In genomic region chrX:33194876-33195433, GRCh38 we compare ENCODE assay signal across 24 cellular contexts. TPM values are rescaled to one million over a fixed set of nuclear protein-coding genes. Genes with fewer than 3 reads are reported as not detected.
DNase-seq lines count a peak whose midpoint lies in the region; ATAC-seq and TF ChIP-seq lines count a peak whose summit lies in the region.
"Had no signal": no experiment of that assay in that cellular context is flagged by ENCODE, and none has a peak within 500 bp of the region (broad histone marks: within the 10 kb centered on the region; RNA-seq: fewer than 3 reads in every experiment).

No MANE protein-coding gene starts in this region.

- DNase-seq in NCI-H226, result peak; percentile 32
- no peak for DNase-seq in chondrocyte (ENCODE audit: low spot score)
- no peak for DNase-seq in lower lobe of right lung
- DNase-seq in NCI-H2196 (lab: John Stamatoyannopoulos, UW; ENCODE audit: unreplicated experiment), result no peak
- DNase-seq in testis, result no peak
- no peak for DNase-seq in NCI-H2029 treated with DMSO at 0.1 percent for 48 hours (lab: John Stamatoyannopoulos, UW)
- DNase-seq: activated CD4-positive, alpha-beta memory T cell treated with anti-CD3 and anti-CD28 coated beads for 36 hours; activated naive CD4-positive, alpha-beta T cell treated with Interleukin-2 at 50 U/mL for 16 hours; activated T-cell treated with anti-CD3 and anti-CD28 coated beads, Interleukin-2, amount 50 U/mL, for 1 hour; CD8-positive, alpha-beta memory T cell; DMS79 treated with DMSO at 0.1 percent for 48 hours; dorsolateral prefrontal cortex; heart right ventricle; immature natural killer cell; naive thymus-derived CD8-positive, alpha-beta T cell; NCI-H1436; NCI-H2171 treated with DMSO at 0.1 percent for 48 hours; T-helper 17 cell; WERI-Rb-1 had no signal

- no peaks in the 10 kb centered on the region for H3K4me1 ChIP-seq in lower lobe of right lung
- H3K4me1 ChIP-seq in skeletal muscle satellite cell (ENCODE audit: control insufficient read depth, insufficient read depth, low read length), result peaks cover 21% of the 10 kb centered on the region
- no peaks in the 10 kb centered on the region for H3K4me1 ChIP-seq in testis
- H3K4me1 ChIP-seq: HAP-1 had no signal

- H3K4me3 ChIP-seq in lower lobe of right lung (no peak overlapping the region), skeletal muscle satellite cell (ENCODE audit: low read length) (peak overlapping the region; percentile 21), testis (no peak overlapping the region)
- H3K4me3 ChIP-seq: HAP-1 had no signal

- H3K9me3 ChIP-seq in lower lobe of right lung (no peaks in the 10 kb centered on the region), skeletal muscle satellite cell (replicated peaks; ENCODE audit: low read length) (no peaks in the 10 kb centered on the region), testis (no peaks in the 10 kb centered on the region)
- H3K9me3 ChIP-seq: HAP-1 had no signal

- ATAC-seq in lower lobe of right lung (peak; percentile 59 to 73), GM19467 (IDR thresholded peaks at IDR 0.05; ENCODE audit: unreplicated experiment) (no peak)
- ATAC-seq: esophagus mucosa; naive thymus-derived CD8-positive, alpha-beta T cell; T-helper 17 cell had no signal

- peaks cover 19% of the 10 kb centered on the region for H3K9me3 Mint-ChIP-seq in chondrocyte (ENCODE audit: low read depth)
- H3K9me3 Mint-ChIP-seq: brain had no signal

- TF ChIP-seq CTCF in chondrocyte (IDR thresholded peaks at IDR 0.05), result no peak
- no peak for TF ChIP-seq CTCF in lower lobe of right lung (IDR thresholded peaks at IDR 0.05)
- TF ChIP-seq CTCF in testis (IDR thresholded peaks at IDR 0.05), result no peak

- WGBS in testis, 2 donors, result 18 to 33% methylated on average over 1 of the region's 1 CpG

- intact Hi-C loops in lower lobe of right lung (cut with DNase I), result no loop called here
- intact Hi-C loops in testis (cut with DNase I; ENCODE audit: low total_unique reads), result no loop called here

- no peaks in the 10 kb centered on the region for H3K27me3 ChIP-seq in lower lobe of right lung (ENCODE audit: low read depth)
- H3K27me3 ChIP-seq in skeletal muscle satellite cell (ENCODE audit: control insufficient read depth, insufficient read depth, low read length), result no peaks in the 10 kb centered on the region
- H3K27me3 ChIP-seq in testis, result no peaks in the 10 kb centered on the region
- H3K27me3 ChIP-seq: heart right ventricle had no signal

- H3K27ac ChIP-seq in lower lobe of right lung (peak overlapping the region; percentile 46), testis (peak overlapping the region in 1 of 2 donors; percentile 23)
- H3K27ac ChIP-seq: dorsolateral prefrontal cortex, WERI-Rb-1 had no signal

- H3K4me3 Mint-ChIP-seq in chondrocyte (ENCODE audit: unreplicated experiment), result peak overlapping the region; percentile 23
- H3K4me3 Mint-ChIP-seq: activated CD4-positive, alpha-beta memory T cell treated with anti-CD3 and anti-CD28 coated beads for 36 hours; brain; CD8-positive, alpha-beta memory T cell; immature natural killer cell; naive thymus-derived CD8-positive, alpha-beta T cell; T-helper 17 cell had no signal

- H3K36me3 Mint-ChIP-seq in chondrocyte (ENCODE audit: low read depth), result peaks cover 3% of the 10 kb centered on the region
- H3K36me3 Mint-ChIP-seq: activated CD4-positive, alpha-beta memory T cell treated with anti-CD3 and anti-CD28 coated beads for 36 hours; brain; CD8-positive, alpha-beta memory T cell; immature natural killer cell; naive thymus-derived CD8-positive, alpha-beta T cell had no signal

- H3K27ac Mint-ChIP-seq in chondrocyte (ENCODE audit: unreplicated experiment), result peak overlapping the region; percentile 88
- H3K27ac Mint-ChIP-seq: activated CD4-positive, alpha-beta memory T cell treated with anti-CD3 and anti-CD28 coated beads for 36 hours; CD8-positive, alpha-beta memory T cell; immature natural killer cell; naive thymus-derived CD8-positive, alpha-beta T cell; T-helper 17 cell had no signal

- H3K4me2 ChIP-seq in skeletal muscle satellite cell (ENCODE audit: low read length), result peak overlapping the region; percentile 69

- H3K9ac ChIP-seq in skeletal muscle satellite cell (ENCODE audit: low read depth, low read length), result peak overlapping the region; percentile 46

- no peaks in the 10 kb centered on the region for H3K27me3 Mint-ChIP-seq in chondrocyte (ENCODE audit: low read depth)
- H3K27me3 Mint-ChIP-seq: activated CD4-positive, alpha-beta memory T cell treated with anti-CD3 and anti-CD28 coated beads for 36 hours; naive thymus-derived CD8-positive, alpha-beta T cell; T-helper 17 cell had no signal

- no peak for TF ChIP-seq POLR2A in testis (IDR thresholded peaks at IDR 0.05)

- H3K36me3 ChIP-seq in lower lobe of right lung, result no peaks in the 10 kb centered on the region
- no peaks in the 10 kb centered on the region for H3K36me3 ChIP-seq in skeletal muscle satellite cell (ENCODE audit: insufficient read depth, low read length)
- H3K36me3 ChIP-seq in testis (ENCODE audit: low read depth, missing control alignments), result no peaks in the 10 kb centered on the region
- H3K36me3 ChIP-seq: HAP-1, heart right ventricle, WERI-Rb-1 had no signal

- peaks cover 53% of the 10 kb centered on the region for H3K4me1 Mint-ChIP-seq in chondrocyte (ENCODE audit: low read depth)
- H3K4me1 Mint-ChIP-seq: CD8-positive, alpha-beta memory T cell; immature natural killer cell; naive thymus-derived CD8-positive, alpha-beta T cell; T-helper 17 cell had no signal

RNA-seq across cellular contexts. Expression of gene DMD, which starts 16.4 kb away (rescaled TPM):
- total RNA-seq in chondrocyte (196 to 306 TPM (median 201 TPM) in 3 replicates), lower lobe of right lung (29.4 TPM), testis (10 to 100 TPM; 24.2 to 34.1 TPM)
- 2.8 and 5.9 TPM in 2 replicates for total RNA-seq in skeletal muscle satellite cell (2012; rRNA removed)
- 11.3 TPM for polyA plus RNA-seq in testis (ENCODE audit: insufficient read depth, low read depth, low replicate concordance)
- polyA plus RNA-seq: immature natural killer cell; naive thymus-derived CD8-positive, alpha-beta T cell had no signal
